In the genomic region with DNA sequence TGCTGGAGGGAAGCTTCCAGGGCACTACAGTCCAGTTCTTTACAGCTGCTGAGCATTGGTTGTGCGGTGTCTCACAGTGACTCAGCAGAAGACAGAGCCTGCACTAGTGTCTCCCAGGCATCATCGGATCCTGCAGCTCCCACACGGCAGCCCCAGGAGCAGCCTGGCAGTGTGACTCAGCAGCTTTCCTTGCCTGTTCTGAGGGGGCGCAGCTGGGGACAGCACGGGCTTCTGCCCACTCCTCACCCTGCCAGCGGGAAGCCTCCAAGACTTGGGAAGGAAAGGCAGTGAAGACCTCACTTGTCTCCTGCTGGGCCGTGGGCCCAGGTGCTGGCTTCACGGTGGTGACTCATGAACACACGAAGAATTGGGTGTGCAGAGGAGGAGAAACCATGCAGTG, we compare ENCODE assay signal across 1 cellular context.
TF ChIP-seq lines count a peak whose summit lies in the region.

No MANE protein-coding gene starts in this region.

TF ChIP-seq in A549, 52 proteins besides CTCF, POLR2A, EP300 and RAD21 (continued from another document):
- TF ChIP-seq, protein P1, sequence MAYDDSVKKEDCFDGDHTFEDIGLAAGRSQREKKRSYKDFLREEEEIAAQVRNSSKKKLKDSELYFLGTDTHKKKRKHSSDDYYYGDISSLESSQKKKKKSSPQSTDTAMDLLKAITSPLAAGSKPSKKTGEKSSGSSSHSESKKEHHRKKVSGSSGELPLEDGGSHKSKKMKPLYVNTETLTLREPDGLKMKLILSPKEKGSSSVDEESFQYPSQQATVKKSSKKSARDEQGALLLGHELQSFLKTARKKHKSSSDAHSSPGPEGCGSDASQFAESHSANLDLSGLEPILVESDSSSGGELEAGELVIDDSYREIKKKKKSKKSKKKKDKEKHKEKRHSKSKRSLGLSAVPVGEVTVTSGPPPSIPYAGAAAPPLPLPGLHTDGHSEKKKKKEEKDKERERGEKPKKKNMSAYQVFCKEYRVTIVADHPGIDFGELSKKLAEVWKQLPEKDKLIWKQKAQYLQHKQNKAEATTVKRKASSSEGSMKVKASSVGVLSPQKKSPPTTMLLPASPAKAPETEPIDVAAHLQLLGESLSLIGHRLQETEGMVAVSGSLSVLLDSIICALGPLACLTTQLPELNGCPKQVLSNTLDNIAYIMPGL (CRISPR knock-in tag; IDR thresholded peaks at IDR 0.05; ENCODE audit: borderline replicate concordance), result no peak
- TF ChIP-seq CHD2 (IDR thresholded peaks at IDR 0.05; ENCODE audit: low read length, partially characterized antibody) (no peak), TFCP2L1 (CRISPR knock-in tag; IDR thresholded peaks at IDR 0.05) (0 out of 2 replicates have a peak, but pooled peaks have one; percentile 8), HOXB5 (CRISPR knock-in tag; IDR thresholded peaks at IDR 0.05) (0 out of 2 replicates have a peak, but pooled peaks have one; percentile 61), EHMT2 (IDR thresholded peaks at IDR 0.05; ENCODE audit: low read depth) (no peak), NFE2L2 (conservative IDR thresholded peaks at IDR 0.05; ENCODE audit: low read length) (peak; percentile 95), ZFP36 (IDR thresholded peaks at IDR 0.05; ENCODE audit: borderline replicate concordance, partially characterized antibody) (no peak), HOXB13 (CRISPR knock-in tag; IDR thresholded peaks at IDR 0.05; ENCODE audit: low read depth) (peak; percentile 80), TP53 (CRISPR knock-in tag; IDR thresholded peaks at IDR 0.05) (no peak; the same call in 1 of the 2 replicates), ZNF302 (CRISPR knock-in tag; IDR thresholded peaks at IDR 0.05) (peak; percentile 57; the same call in 1 of the 2 replicates), CEBPB (IDR thresholded peaks at IDR 0.05) (no peak), PHF8 (IDR thresholded peaks at IDR 0.05; ENCODE audit: borderline replicate concordance, low read depth) (no peak), SREBF2 (IDR thresholded peaks at IDR 0.05) (no peak), FOSL2 (IDR thresholded peaks at IDR 0.05) (peak; percentile 40; the same call in 1 of the 2 replicates), FOSL2 (CRISPR knock-in tag; IDR thresholded peaks at IDR 0.05) (peak; percentile 82; the same call in 1 of the 2 replicates), ZSCAN20 (CRISPR knock-in tag; IDR thresholded peaks at IDR 0.05) (peak; percentile 65; the same call in 1 of the 2 replicates), HEYL (CRISPR knock-in tag; IDR thresholded peaks at IDR 0.05) (no peak), ZC3H11A (IDR thresholded peaks at IDR 0.05) (no peak), RNF2 (IDR thresholded peaks at IDR 0.05; ENCODE audit: borderline replicate concordance, low read depth) (no peak), CBX2 (IDR thresholded peaks at IDR 0.05; ENCODE audit: borderline replicate concordance, low read depth) (no peak)
- TF ChIP-seq, protein P2, sequence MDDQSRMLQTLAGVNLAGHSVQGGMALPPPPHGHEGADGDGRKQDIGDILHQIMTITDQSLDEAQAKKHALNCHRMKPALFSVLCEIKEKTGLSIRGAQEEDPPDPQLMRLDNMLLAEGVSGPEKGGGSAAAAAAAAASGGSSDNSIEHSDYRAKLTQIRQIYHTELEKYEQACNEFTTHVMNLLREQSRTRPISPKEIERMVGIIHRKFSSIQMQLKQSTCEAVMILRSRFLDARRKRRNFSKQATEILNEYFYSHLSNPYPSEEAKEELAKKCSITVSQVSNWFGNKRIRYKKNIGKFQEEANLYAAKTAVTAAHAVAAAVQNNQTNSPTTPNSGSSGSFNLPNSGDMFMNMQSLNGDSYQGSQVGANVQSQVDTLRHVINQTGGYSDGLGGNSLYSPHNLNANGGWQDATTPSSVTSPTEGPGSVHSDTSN (IDR thresholded peaks at IDR 0.05), result no peak
- TF ChIP-seq, protein P3, sequence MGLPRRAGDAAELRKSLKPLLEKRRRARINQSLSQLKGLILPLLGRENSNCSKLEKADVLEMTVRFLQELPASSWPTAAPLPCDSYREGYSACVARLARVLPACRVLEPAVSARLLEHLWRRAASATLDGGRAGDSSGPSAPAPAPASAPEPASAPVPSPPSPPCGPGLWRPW (IDR thresholded peaks at IDR 0.05), result no peak
- TF ChIP-seq, protein P4, sequence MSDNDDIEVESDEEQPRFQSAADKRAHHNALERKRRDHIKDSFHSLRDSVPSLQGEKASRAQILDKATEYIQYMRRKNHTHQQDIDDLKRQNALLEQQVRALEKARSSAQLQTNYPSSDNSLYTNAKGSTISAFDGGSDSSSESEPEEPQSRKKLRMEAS (IDR thresholded peaks at IDR 0.05), result peak; percentile 91
- TF ChIP-seq, protein P5, sequence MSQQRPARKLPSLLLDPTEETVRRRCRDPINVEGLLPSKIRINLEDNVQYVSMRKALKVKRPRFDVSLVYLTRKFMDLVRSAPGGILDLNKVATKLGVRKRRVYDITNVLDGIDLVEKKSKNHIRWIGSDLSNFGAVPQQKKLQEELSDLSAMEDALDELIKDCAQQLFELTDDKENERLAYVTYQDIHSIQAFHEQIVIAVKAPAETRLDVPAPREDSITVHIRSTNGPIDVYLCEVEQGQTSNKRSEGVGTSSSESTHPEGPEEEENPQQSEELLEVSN (IDR thresholded peaks at IDR 0.05; ENCODE audit: borderline replicate concordance, low read depth), result peak; percentile 86
TF ChIP-seq in A549: peak in this region for 14.
